12 cellular contexts compared by ENCODE assay signal in genomic region chr2:112075490-112076260, GRCh38. TPM values are rescaled to one million over a fixed set of nuclear protein-coding genes. Genes with fewer than 3 reads are reported as not detected.
DNase-seq lines count a peak whose midpoint lies in the region; ATAC-seq and TF ChIP-seq lines count a peak whose summit lies in the region.
"Had no signal": no experiment of that assay in that cellular context is flagged by ENCODE, and none has a peak within 500 bp of the region (broad histone marks: within the 10 kb centered on the region; RNA-seq: fewer than 3 reads in every experiment).

No MANE protein-coding gene starts in this region.

- CTCF ChIA-PET in activated B cell treated with CpG ODN at 0.5 μM for 24 hours (lab: Charles Lee), result no interaction called here
- CTCF ChIA-PET in naive thymus-derived CD4-positive, alpha-beta T cell (lab: Charles Lee), result interaction anchor here (1.1 kb wide), 1 partner anchor 14 kb away, joined by 4 read pairs; no protein-coding TSS in a partner anchor

- H3K4me1 Mint-ChIP-seq in activated B cell treated with CpG ODN at 0.5 μM for 24 hours, result peaks cover 27% of the 10 kb centered on the region
- H3K4me1 Mint-ChIP-seq in naive thymus-derived CD4-positive, alpha-beta T cell, result peaks cover 24 to 42% (median 35%) of the 10 kb centered on the region in 7 donors

- H3K9me3 ChIP-seq in left lung (no peaks in the 10 kb centered on the region), ascending aorta (no peaks in the 10 kb centered on the region)
- no peaks in the 10 kb centered on the region for H3K9me3 ChIP-seq in naive thymus-derived CD4-positive, alpha-beta T cell (ENCODE audit: control insufficient read depth in 2 of 3, low read length in 3 of 3)

- H3K4me1 ChIP-seq in left lung, result peaks cover 5 to 32% of the 10 kb centered on the region in 2 donors
- H3K4me1 ChIP-seq in ascending aorta, result no peaks in the 10 kb centered on the region
- peaks cover 0 to 4% of the 10 kb centered on the region in 2 donors for H3K4me1 ChIP-seq in naive thymus-derived CD4-positive, alpha-beta T cell (ENCODE audit: control insufficient read depth in 2 of 2, insufficient read depth in 2 of 2, low read length in 2 of 2)

- H3K27ac ChIP-seq in left lung (peak overlapping the region; percentile 1 to 60), ascending aorta (no peak overlapping the region)
- no peak overlapping the region for H3K27ac ChIP-seq in naive thymus-derived CD4-positive, alpha-beta T cell (ENCODE audit: low read depth, low read length)
- H3K27ac ChIP-seq: hepatocyte had no signal

- POLR2A ChIA-PET in activated B cell treated with CpG ODN at 0.5 μM for 24 hours (lab: Charles Lee), result interaction anchor here (0.8 to 2.4 kb wide), 3 partner anchors 12 to 84 kb away, joined by 3 to 11 read pairs (median 5); partner anchors contain the start of gene TMEM87B
- POLR2A ChIA-PET in naive thymus-derived CD4-positive, alpha-beta T cell (lab: Charles Lee), result no interaction called here

- intact Hi-C loops in activated B cell treated with CpG ODN at 0.5 μM for 24 hours (cut with micrococcal nuclease) (no loop called here), left lung (cut with DNase I) (no loop called here), ascending aorta (cut with DNase I) (no loop called here)
- intact Hi-C loops in naive thymus-derived CD4-positive, alpha-beta T cell (cut with micrococcal nuclease), result no loop called here

- H3K36me3 Mint-ChIP-seq in activated B cell treated with CpG ODN at 0.5 μM for 24 hours (ENCODE audit: low read depth), result peaks cover 71% of the 10 kb centered on the region
- peaks cover 21 to 68% (median 58%) of the 10 kb centered on the region in 5 donors for H3K36me3 Mint-ChIP-seq in naive thymus-derived CD4-positive, alpha-beta T cell

- H3K27me3 Mint-ChIP-seq in activated B cell treated with CpG ODN at 0.5 μM for 24 hours, result no peaks in the 10 kb centered on the region
- H3K27me3 Mint-ChIP-seq in naive thymus-derived CD4-positive, alpha-beta T cell, result no peaks in the 10 kb centered on the region

- H3K9me3 Mint-ChIP-seq in activated B cell treated with CpG ODN at 0.5 μM for 24 hours, result no peaks in the 10 kb centered on the region
- H3K9me3 Mint-ChIP-seq in naive thymus-derived CD4-positive, alpha-beta T cell, result peaks cover 0 to 14% (median 0%) of the 10 kb centered on the region in 11 donors

- H3K4me3 ChIP-seq in left lung, result no peak overlapping the region
- H3K4me3 ChIP-seq in ascending aorta, result no peak overlapping the region
- H3K4me3 ChIP-seq in naive thymus-derived CD4-positive, alpha-beta T cell (ENCODE audit: low read length), result no peak overlapping the region
- H3K4me3 ChIP-seq: hepatocyte had no signal

- no peak overlapping the region for H3K4me3 Mint-ChIP-seq in activated B cell treated with CpG ODN at 0.5 μM for 24 hours
- no peak overlapping the region for H3K4me3 Mint-ChIP-seq in naive thymus-derived CD4-positive, alpha-beta T cell

- H3K27ac Mint-ChIP-seq in activated B cell treated with CpG ODN at 0.5 μM for 24 hours, result peak overlapping the region; percentile 30
- H3K27ac Mint-ChIP-seq in naive thymus-derived CD4-positive, alpha-beta T cell, result no peak overlapping the region

- H3K27me3 ChIP-seq in left lung, result no peaks in the 10 kb centered on the region
- no peaks in the 10 kb centered on the region for H3K27me3 ChIP-seq in ascending aorta
- H3K27me3 ChIP-seq in naive thymus-derived CD4-positive, alpha-beta T cell (ENCODE audit: control insufficient read depth in 2 of 2, insufficient read depth in 2 of 2, low read length in 2 of 2), result no peaks in the 10 kb centered on the region
- H3K27me3 ChIP-seq: hepatocyte had no signal

- H3K36me3 ChIP-seq in left lung, result peaks cover 0 to 59% of the 10 kb centered on the region in 2 donors
- H3K36me3 ChIP-seq in ascending aorta, result peaks cover 12 to 55% of the 10 kb centered on the region in 2 donors
- peaks cover 0 to 11% (median 2%) of the 10 kb centered on the region in 3 experiments for H3K36me3 ChIP-seq in naive thymus-derived CD4-positive, alpha-beta T cell (ENCODE audit: control insufficient read depth in 2 of 3, insufficient read depth in 3 of 3, low read length in 3 of 3)

- no peak for TF ChIP-seq CTCF in activated B cell treated with CpG ODN at 0.5 μM for 24 hours (IDR thresholded peaks at IDR 0.05)
- TF ChIP-seq CTCF in left lung (IDR thresholded peaks at IDR 0.05), result no peak
- no peak for TF ChIP-seq CTCF in ascending aorta (IDR thresholded peaks at IDR 0.05)

- DNase-seq in Daoy (ENCODE audit: low read depth) (peak; percentile 50), HS-27A (ENCODE audit: low read depth) (peak; percentile 49), activated B cell treated with CpG ODN at 0.5 μM for 24 hours (no peak), left lung (no peak), ascending aorta (ENCODE audit: low spot score in 2 of 2) (no peak), foreskin melanocyte (no peak)
- DNase-seq in naive thymus-derived CD4-positive, alpha-beta T cell, result no peak
- DNase-seq: NCI-H345; small intestine; stimulated activated CD8-positive, alpha-beta memory T cell treated with anti-CD3 and anti-CD28 coated beads, Interleukin-4, amount 100 ng/mL, for 48 hours had no signal

- ATAC-seq in activated B cell treated with CpG ODN at 0.5 μM for 24 hours (ENCODE audit: low read depth) (peak; percentile 37), left lung (peak; percentile 29), esophagus mucosa (no peak)
- ATAC-seq in naive thymus-derived CD4-positive, alpha-beta T cell, result no peak

RNA-seq across cellular contexts. Expression of gene TMEM87B, which starts 20.6 kb away (rescaled TPM):
- total RNA-seq in Daoy (2014; rRNA removed; shearing (Covaris generic)), result 13.7 and 14.1 TPM in 2 replicates
- total RNA-seq in activated B cell treated with CpG ODN at 0.5 μM for 24 hours (19.8 and 20.0 TPM in 2 replicates), left lung (10 to 100 TPM; 32.2 to 36.8 TPM), ascending aorta (11.7 TPM), esophagus mucosa (18.7 TPM)
- total RNA-seq in naive thymus-derived CD4-positive, alpha-beta T cell, result 10 to 100 TPM; 14.0 to 26.9 (median 17.4) TPM
- 10 to 100 TPM in 1 of 2 donors, 1 to 10 TPM in 1; 7.3 to 11.1 TPM for polyA plus RNA-seq in naive thymus-derived CD4-positive, alpha-beta T cell

Comparison
In these comparisons a context has a peak if more than half of its experiments do, and no peak if none do; other contexts are left out.
1. DNase-seq: peak in Daoy (single experiment) and HS-27A (single experiment); none in activated B cell treated with CpG ODN at 0.5 μM for 24 hours (single experiment), left lung (0 of 2), ascending aorta (0 of 2), foreskin melanocyte (single experiment) and naive thymus-derived CD4-positive, alpha-beta T cell (0 of 9).
2. ATAC-seq: peak in activated B cell treated with CpG ODN at 0.5 μM for 24 hours (single experiment) and left lung (single experiment); none in naive thymus-derived CD4-positive, alpha-beta T cell (single experiment) and esophagus mucosa (single experiment).
3. H3K27ac ChIP-seq: peak in left lung (2 of 2); none in ascending aorta (0 of 2) and naive thymus-derived CD4-positive, alpha-beta T cell (single experiment).